ENCODE assay signal across 6 cellular contexts in genomic region chr17:68959117-68959516, GRCh38. TPM values are rescaled to one million over a fixed set of nuclear protein-coding genes. Genes with fewer than 3 reads are reported as not detected.
"Had no signal": no experiment of that assay in that cellular context is flagged by ENCODE, and none has a peak within 500 bp of the region (broad histone marks: within the 10 kb centered on the region; RNA-seq: fewer than 3 reads in every experiment).

No MANE protein-coding gene starts in this region.

RNA-seq across cellular contexts. Expression of gene ABCA8, which starts 3.9 kb away (rescaled TPM):
- total RNA-seq: M059J; OCI-LY7; PC-9; RPMI7951; SJCRH30; T-helper 1 cell treated with Interleukin-12 subunit alpha and Interleukin-12 subunit beta and Interleukin-4 antibody, amounts not matched to agents 30 ng/mL and 1 ng/mL, for 36 hours had no signal
